In genomic region chr21:34202553-34203332, GRCh38 we compare ENCODE assay signal across 1 cellular context.
TF ChIP-seq lines count a peak whose summit lies in the region.

No MANE protein-coding gene starts in this region.

TF ChIP-seq in IMR-90, 13 proteins besides CTCF, POLR2A, EP300 and RAD21:
- TF ChIP-seq CEBPB (IDR thresholded peaks at IDR 0.05; ENCODE audit: low read depth, low read length) (no peak), CHD1 (IDR thresholded peaks at IDR 0.05; ENCODE audit: low read depth, low read length) (no peak), ELK1 (IDR thresholded peaks at IDR 0.05; ENCODE audit: borderline replicate concordance, low read depth, low read length) (no peak), MAFK (IDR thresholded peaks at IDR 0.05; ENCODE audit: low read depth, low read length) (no peak), NFE2L2 (IDR thresholded peaks at IDR 0.05; ENCODE audit: low read depth, low read length) (no peak), FOS (IDR thresholded peaks at IDR 0.05; ENCODE audit: low read depth, low read length) (no peak), MAZ (IDR thresholded peaks at IDR 0.05; ENCODE audit: borderline replicate concordance, low read depth, low read length) (no peak), USF2 (IDR thresholded peaks at IDR 0.05; ENCODE audit: low read depth, low read length) (no peak), MXI1 (IDR thresholded peaks at IDR 0.05; ENCODE audit: borderline replicate concordance, low read depth, low read length) (no peak), RFX5 (IDR thresholded peaks at IDR 0.05; ENCODE audit: low read depth, low read length) (no peak), SMC3 (IDR thresholded peaks at IDR 0.05; ENCODE audit: low read depth, low read length) (no peak), RCOR1 (IDR thresholded peaks at IDR 0.05; ENCODE audit: insufficient replicate concordance, low read length) (no peak), BHLHE40 (IDR thresholded peaks at IDR 0.05; ENCODE audit: low read depth, low read length) (no peak)
